ENCODE assay signal across 8 cellular contexts in genomic region chr6:49551126-49551865, GRCh38. TPM values are rescaled to one million over a fixed set of nuclear protein-coding genes. Genes with fewer than 3 reads are reported as not detected.
DNase-seq lines count a peak whose midpoint lies in the region; ATAC-seq, FAIRE-seq and TF ChIP-seq lines count a peak whose summit lies in the region.

No MANE protein-coding gene starts in this region.

- FAIRE-seq in bronchial epithelial cell (lab: Jason Lieb, UNC) (no peak), HepG2 (lab: Jason Lieb, UNC) (no peak)

- TF ChIP-seq RAD21 in HepG2 (CRISPR knock-in tag; IDR thresholded peaks at IDR 0.05), result no peak

- 9% methylated on average over 22 of the region's 35 CpGs for WGBS in HepG2 (ENCODE audit: low lambda C conversion rate)
- under 1% methylated on average over 35 of the region's 35 CpGs for WGBS in thymus

- no peaks in the 10 kb centered on the region for H4K20me1 ChIP-seq in HepG2 (ENCODE audit: insufficient read depth, low read length)

- H3K27me3 Mint-ChIP-seq in activated naive CD4-positive, alpha-beta T cell treated with anti-CD3 and anti-CD28 coated beads for 36 hours (ENCODE audit: low read depth), result peaks cover 29% of the 10 kb centered on the region

- H3K9ac ChIP-seq in HepG2 (ENCODE audit: insufficient read depth, low read depth, low read length), result no peak overlapping the region

- H3K79me2 ChIP-seq in HepG2 (ENCODE audit: insufficient read depth, low read length), result no peaks in the 10 kb centered on the region

- TF ChIP-seq CTCF in bronchial epithelial cell (IDR thresholded peaks at IDR 0.05; ENCODE audit: insufficient read depth, low read length, severe bottlenecking) (no peak), HepG2 (CRISPR knock-in tag; IDR thresholded peaks at IDR 0.05) (no peak)

- TF ChIP-seq EP300 in HepG2 (IDR thresholded peaks at IDR 0.05; ENCODE audit: low read depth in 2 of 2, low read length in 2 of 2) (no peak), HepG2 (CRISPR knock-in tag; IDR thresholded peaks at IDR 0.05; ENCODE audit: borderline replicate concordance) (no peak)

- POLR2A ChIA-PET in HepG2 (lab: Yijun Ruan, JAX), result no interaction called here

- H3K4me3 ChIP-seq in bronchial epithelial cell (ENCODE audit: low read depth, low read length), result peak overlapping the region; percentile 86
- H3K4me3 ChIP-seq in HepG2 (replicated peaks in 1 of 3; ENCODE audit: insufficient read depth in 1 of 3, low read depth in 2 of 3, low read length in 3 of 3), result peak overlapping the region; percentile 17 to 37 (median 32); a peak in 3 of 6 replicates
- H3K4me3 ChIP-seq in thymus (ENCODE audit: low read length), result peak overlapping the region; percentile 38

- H3K27ac Mint-ChIP-seq in activated naive CD4-positive, alpha-beta T cell treated with anti-CD3 and anti-CD28 coated beads for 36 hours, result no peak overlapping the region

- intact Hi-C loops in activated naive CD4-positive, alpha-beta T cell treated with anti-CD3 and anti-CD28 coated beads for 36 hours (cut with micrococcal nuclease), result loop anchor here (1.0 kb wide), 1 partner anchor 88 kb away; the partner anchor contains the start of genes CENPQ and MMUT
- intact Hi-C loops in HepG2 (cut with micrococcal nuclease; ENCODE audit: unreplicated experiment), result no loop called here

- peak overlapping the region; percentile 61 for H3K4me3 Mint-ChIP-seq in activated naive CD4-positive, alpha-beta T cell treated with anti-CD3 and anti-CD28 coated beads for 36 hours

- in situ Hi-C loops in HepG2 (cut with HindIII; ENCODE audit: extremely low pct_ligation_motif_present, low pct_unique_long_range_greater_than_20kb), result no loop called here

- no TSS peak for BruUV-seq in HepG2 (replicated peaks; lab: Mats Ljungman, UMichigan)

- peak overlapping the region; percentile 77 for H3K4me2 ChIP-seq in HepG2 (ENCODE audit: low read depth, low read length)

- CTCF ChIA-PET in activated naive CD4-positive, alpha-beta T cell treated with anti-CD3 and anti-CD28 coated beads for 36 hours (lab: Charles Lee), result interaction anchor here (1.0 to 3.7 kb wide), 5 partner anchors 10 to 55 kb away, joined by 3 to 21 read pairs (median 4); no protein-coding TSS in a partner anchor
- CTCF ChIA-PET in HepG2 (lab: Yijun Ruan, JAX; ENCODE audit: low intra/inter-chr PET ratio, low total read pairs), result no interaction called here

- H3K4me1 ChIP-seq in HepG2 (ENCODE audit: insufficient read depth, low read length) (peaks cover 32% of the 10 kb centered on the region), thymus (ENCODE audit: control insufficient read depth, insufficient read depth, low read length) (peaks cover 4% of the 10 kb centered on the region)

- H3K9me3 ChIP-seq in HepG2 (ENCODE audit: low read length) (no peaks in the 10 kb centered on the region), thymus (ENCODE audit: control insufficient read depth) (no peaks in the 10 kb centered on the region)

- no peak for TF ChIP-seq POLR2A in HepG2 (IDR thresholded peaks at IDR 0.05; ENCODE audit: insufficient read depth in 1 of 2, low read depth in 2 of 2, low read length in 2 of 2)

- H3K4me1 Mint-ChIP-seq in activated naive CD4-positive, alpha-beta T cell treated with anti-CD3 and anti-CD28 coated beads for 36 hours (ENCODE audit: low read depth), result peaks cover 28% of the 10 kb centered on the region

- H3K27me3 ChIP-seq in bronchial epithelial cell (ENCODE audit: control insufficient read depth, insufficient read depth, low read length) (no peaks in the 10 kb centered on the region), HepG2 (ENCODE audit: control insufficient read depth in 1 of 2, insufficient read depth in 2 of 2, low read length in 2 of 2) (peaks cover 4 to 22% of the 10 kb centered on the region in 2 experiments; a peak in 4 of 5 replicates), thymus (ENCODE audit: control insufficient read depth, insufficient read depth) (peaks cover 9% of the 10 kb centered on the region)

- no peaks in the 10 kb centered on the region for H3K36me3 Mint-ChIP-seq in activated naive CD4-positive, alpha-beta T cell treated with anti-CD3 and anti-CD28 coated beads for 36 hours (ENCODE audit: low read depth)

- H3K9me3 Mint-ChIP-seq in activated naive CD4-positive, alpha-beta T cell treated with anti-CD3 and anti-CD28 coated beads for 36 hours, result no peaks in the 10 kb centered on the region

- H3K36me3 ChIP-seq in bronchial epithelial cell (ENCODE audit: control insufficient read depth, insufficient read depth, low read length) (no peaks in the 10 kb centered on the region), HepG2 (replicated peaks in 1 of 2; ENCODE audit: control insufficient read depth in 1 of 2, insufficient read depth in 2 of 2, low read length in 2 of 2) (no peaks in the 10 kb centered on the region), thymus (ENCODE audit: control insufficient read depth, insufficient read depth) (no peaks in the 10 kb centered on the region)

- no peak for DNase-seq in activated naive CD4-positive, alpha-beta T cell treated with anti-CD3 and anti-CD28 coated beads for 36 hours
- DNase-seq in activated naive CD4-positive, alpha-beta T cell treated with anti-CD3 and anti-CD28 coated beads, Interleukin-2, amount 50 U/mL, for 16 hours, result no peak
- DNase-seq in NCI-H510A treated with DMSO at 0.1 percent for 48 hours (lab: John Stamatoyannopoulos, UW) (peak; percentile 38), bronchial epithelial cell (ENCODE audit: low read depth) (no peak), HepG2 (ENCODE audit: low spot score) (no peak), GOT3 (lab: John Stamatoyannopoulos, UW) (no peak)

- H3K27ac ChIP-seq in HepG2 (ENCODE audit: extremely low read length, insufficient read depth, low read length), result no peak overlapping the region
- no peak overlapping the region for H3K27ac ChIP-seq in thymus (ENCODE audit: low read depth)

- ATAC-seq in HG02623 (IDR thresholded peaks at IDR 0.05; ENCODE audit: unreplicated experiment) (peak; percentile 37), HepG2 (peak; percentile 88)

- H2AFZ ChIP-seq in HepG2 (ENCODE audit: low read length), result peak overlapping the region; percentile 0

TF ChIP-seq in HepG2, 621 proteins besides CTCF, POLR2A, EP300 and RAD21 (continues in another document):
- TF ChIP-seq ZNF317 (CRISPR knock-in tag; IDR thresholded peaks at IDR 0.05) (no peak), CHCHD3 (CRISPR knock-in tag; IDR thresholded peaks at IDR 0.05) (no peak), NFYB (CRISPR knock-in tag; IDR thresholded peaks at IDR 0.05) (no peak)

RNA-seq across cellular contexts. Expression of gene C6orf141, which starts 0.8 kb away (rescaled TPM):
- total RNA-seq in activated naive CD4-positive, alpha-beta T cell treated with anti-CD3 and anti-CD28 coated beads for 36 hours, result under 1 TPM; 0.42 to 0.91 TPM
- total RNA-seq in bronchial epithelial cell (7.8 and 10.8 TPM in 2 replicates), HepG2 (2016; rRNA removed; fragmentation: Illumina TruSeq; extraction: Trizol) (not detected in 2 replicates)
- total RNA-seq in HepG2 (2016; cell fraction: cytosol; rRNA removed; fragmentation: Illumina TruSeq; extraction: Trizol; ENCODE audit: low read depth), result not detected in 2 replicates
- total RNA-seq in HepG2 (2016; cell fraction: insoluble cytoplasmic fraction; rRNA removed; fragmentation: Illumina TruSeq; extraction: Trizol), result not detected in 2 replicates
- total RNA-seq in HepG2 (2016; cell fraction: membrane; rRNA removed; fragmentation: Illumina TruSeq; extraction: Trizol), result not detected in 2 replicates
- total RNA-seq in HepG2 (2016; cell fraction: nucleus; rRNA removed; fragmentation: Illumina TruSeq; extraction: Trizol), result not detected in 2 replicates
- polyA plus RNA-seq in HepG2 (2011; rRNA removed) (0.07 and 0.12 TPM in 2 replicates), thymus (5.1 TPM)
- polyA plus RNA-seq in HepG2 (2011; cell fraction: cytosol; rRNA removed), result not detected in 2 replicates
- polyA plus RNA-seq in HepG2 (2011; cell fraction: nucleus; rRNA removed), result 0.29 TPM in 1 of 2 replicates, not detected in the other
- not detected in 2 replicates for polyA plus RNA-seq in HepG2 (2012)
- not detected in 2 replicates for polyA plus RNA-seq in HepG2 (2016; cell fraction: cytosol; fragmentation: Illumina TruSeq; extraction: Trizol; ENCODE audit: low read depth)
- not detected in 2 replicates for polyA plus RNA-seq in HepG2 (2016; cell fraction: insoluble cytoplasmic fraction; fragmentation: Illumina TruSeq; extraction: Trizol; ENCODE audit: low read depth)
- polyA plus RNA-seq in HepG2 (2016; cell fraction: membrane; fragmentation: Illumina TruSeq; extraction: Trizol; ENCODE audit: low read depth), result not detected in 2 replicates
- polyA plus RNA-seq in HepG2 (2016; cell fraction: nucleus; fragmentation: Illumina TruSeq; extraction: Trizol; ENCODE audit: insufficient read depth, low read depth), result not detected in 2 replicates
- polyA minus RNA-seq in HepG2 (2011; rRNA and poly(A)+ RNA removed; ENCODE audit: low replicate concordance), result not detected in 2 replicates
- not detected in 2 replicates for polyA minus RNA-seq in HepG2 (2011; cell fraction: cytosol; rRNA and poly(A)+ RNA removed)
- not detected in 2 replicates for polyA minus RNA-seq in HepG2 (2011; cell fraction: nucleus; rRNA and poly(A)+ RNA removed)

RNA-seq across cellular contexts. Expression of gene GLYATL3, which starts 51.6 kb away (rescaled TPM):
- not detected for total RNA-seq in activated naive CD4-positive, alpha-beta T cell treated with anti-CD3 and anti-CD28 coated beads for 36 hours
- total RNA-seq in bronchial epithelial cell (0.26 TPM in 1 of 2 replicates, not detected in the other), HepG2 (2016; rRNA removed; fragmentation: Illumina TruSeq; extraction: Trizol) (not detected in 2 replicates)
- total RNA-seq in HepG2 (2016; cell fraction: cytosol; rRNA removed; fragmentation: Illumina TruSeq; extraction: Trizol; ENCODE audit: low read depth), result not detected in 2 replicates
- not detected in 2 replicates for total RNA-seq in HepG2 (2016; cell fraction: insoluble cytoplasmic fraction; rRNA removed; fragmentation: Illumina TruSeq; extraction: Trizol)
- not detected in 2 replicates for total RNA-seq in HepG2 (2016; cell fraction: membrane; rRNA removed; fragmentation: Illumina TruSeq; extraction: Trizol)
- total RNA-seq in HepG2 (2016; cell fraction: nucleus; rRNA removed; fragmentation: Illumina TruSeq; extraction: Trizol), result not detected in 2 replicates
- polyA plus RNA-seq in HepG2 (2011; rRNA removed) (0.05 TPM in 1 of 2 replicates, not detected in the other), thymus (0.05 TPM)
- not detected in 2 replicates for polyA plus RNA-seq in HepG2 (2011; cell fraction: cytosol; rRNA removed)
- polyA plus RNA-seq in HepG2 (2011; cell fraction: nucleus; rRNA removed), result not detected in 2 replicates
- polyA plus RNA-seq in HepG2 (2012), result not detected in 2 replicates
- not detected in 2 replicates for polyA plus RNA-seq in HepG2 (2016; cell fraction: cytosol; fragmentation: Illumina TruSeq; extraction: Trizol; ENCODE audit: low read depth)
- polyA plus RNA-seq in HepG2 (2016; cell fraction: insoluble cytoplasmic fraction; fragmentation: Illumina TruSeq; extraction: Trizol; ENCODE audit: low read depth), result not detected in 2 replicates
- not detected in 2 replicates for polyA plus RNA-seq in HepG2 (2016; cell fraction: membrane; fragmentation: Illumina TruSeq; extraction: Trizol; ENCODE audit: low read depth)
- not detected in 2 replicates for polyA plus RNA-seq in HepG2 (2016; cell fraction: nucleus; fragmentation: Illumina TruSeq; extraction: Trizol; ENCODE audit: insufficient read depth, low read depth)
- polyA minus RNA-seq in HepG2 (2011; rRNA and poly(A)+ RNA removed; ENCODE audit: low replicate concordance), result not detected in 2 replicates
- polyA minus RNA-seq in HepG2 (2011; cell fraction: cytosol; rRNA and poly(A)+ RNA removed), result not detected in 2 replicates
- polyA minus RNA-seq in HepG2 (2011; cell fraction: nucleus; rRNA and poly(A)+ RNA removed), result not detected in 2 replicates

Comparison
In these comparisons a context has a peak if more than half of its experiments do, and no peak if none do; other contexts are left out.
1. H3K4me3 ChIP-seq: peak in every context shown above with its lines; median percentile 86 in bronchial epithelial cell; 38 in thymus; 32 in HepG2.